Comparison of ENCODE assay signal across 15 cellular contexts in the genomic region with DNA sequence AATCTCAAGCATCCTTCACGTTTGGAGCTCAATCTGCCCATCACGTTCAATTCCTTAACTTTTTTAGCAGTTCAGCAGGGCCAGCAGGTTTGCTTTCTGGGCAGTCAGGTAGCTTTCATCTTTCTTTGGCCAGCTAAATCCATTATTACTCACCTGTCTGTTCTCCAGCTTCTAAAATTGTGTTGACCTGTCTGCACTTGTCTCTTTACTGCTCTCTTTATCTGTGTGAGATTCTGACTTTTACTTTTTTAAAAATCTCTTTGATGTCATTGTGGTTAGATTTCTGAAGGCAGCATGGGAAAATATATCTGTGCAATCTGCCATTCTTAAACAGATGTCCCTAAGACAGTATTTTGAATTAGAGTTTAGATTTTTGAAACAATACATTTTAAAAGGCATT. TPM values are rescaled to one million over a fixed set of nuclear protein-coding genes. Genes with fewer than 3 reads are reported as not detected.
A peak's percentile ranks its signal among the peaks of the same experiment; 100 is the strongest.
DNase-seq lines count a peak whose midpoint lies in the region; ATAC-seq lines count a peak whose summit lies in the region.
"Had no signal": no experiment of that assay in that cellular context is flagged by ENCODE, and none has a peak within 500 bp of the region (broad histone marks: within the 10 kb centered on the region; RNA-seq: fewer than 3 reads in every experiment).

No MANE protein-coding gene starts in this region.

- CTCF ChIA-PET in activated CD8-positive, alpha-beta memory T cell treated with anti-CD3 and anti-CD28 coated beads, Interleukin-2, amount 10 ng/mL, durations not matched to agents 7 days and 5 days (lab: Charles Lee): no interaction called here

- no peak overlapping the region for H3K4me3 ChIP-seq in Jurkat, Clone E6-1 (ENCODE audit: low read length)
- H3K4me3 ChIP-seq: GM23248 had no signal

- H3K27ac Mint-ChIP-seq in activated CD8-positive, alpha-beta memory T cell treated with anti-CD3 and anti-CD28 coated beads, Interleukin-2, amount 10 ng/mL, durations not matched to agents 7 days and 5 days: no peak overlapping the region
- H3K27ac Mint-ChIP-seq: CD14-positive monocyte; CD8-positive, alpha-beta T cell had no signal

- ATAC-seq in esophagus mucosa (peak; percentile 78), GM21360 (IDR thresholded peaks at IDR 0.05; ENCODE audit: unreplicated experiment) (no peak)
- no peak for ATAC-seq in activated CD8-positive, alpha-beta memory T cell treated with anti-CD3 and anti-CD28 coated beads, Interleukin-2, amount 10 ng/mL, durations not matched to agents 7 days and 5 days
- ATAC-seq: CD8-positive, alpha-beta T cell; HCT116 had no signal

- no peaks in the 10 kb centered on the region for H3K4me1 Mint-ChIP-seq in activated CD8-positive, alpha-beta memory T cell treated with anti-CD3 and anti-CD28 coated beads, Interleukin-2, amount 10 ng/mL, durations not matched to agents 7 days and 5 days
- H3K4me1 Mint-ChIP-seq: CD14-positive monocyte had no signal

- peak; percentile 20 for DNase-seq in Jurkat, Clone E6-1 (ENCODE audit: low read depth, low spot score)
- DNase-seq in SW480 (ENCODE audit: low spot score): peak; percentile 9
- DNase-seq in ecto neural progenitor cell (ENCODE audit: low spot score): no peak
- no peak for DNase-seq in activated CD8-positive, alpha-beta memory T cell treated with anti-CD3 and anti-CD28 coated beads, Interleukin-2, amount 10 ng/mL, durations not matched to agents 7 days and 5 days
- DNase-seq: CD8-positive, alpha-beta T cell; COR-L47; DMS153; GF-D8; GM23248 had no signal

- peaks cover 2% of the 10 kb centered on the region for H3K9me3 Mint-ChIP-seq in activated CD8-positive, alpha-beta memory T cell treated with anti-CD3 and anti-CD28 coated beads, Interleukin-2, amount 10 ng/mL, durations not matched to agents 7 days and 5 days (ENCODE audit: low read depth)
- H3K9me3 Mint-ChIP-seq: CD8-positive, alpha-beta T cell had no signal

- H3K27me3 Mint-ChIP-seq in activated CD8-positive, alpha-beta memory T cell treated with anti-CD3 and anti-CD28 coated beads, Interleukin-2, amount 10 ng/mL, durations not matched to agents 7 days and 5 days: no peaks in the 10 kb centered on the region

- H3K4me3 Mint-ChIP-seq in activated CD8-positive, alpha-beta memory T cell treated with anti-CD3 and anti-CD28 coated beads, Interleukin-2, amount 10 ng/mL, durations not matched to agents 7 days and 5 days: no peak overlapping the region
- H3K4me3 Mint-ChIP-seq: CD14-positive monocyte; CD8-positive, alpha-beta T cell had no signal

- no peaks in the 10 kb centered on the region for H3K36me3 Mint-ChIP-seq in activated CD8-positive, alpha-beta memory T cell treated with anti-CD3 and anti-CD28 coated beads, Interleukin-2, amount 10 ng/mL, durations not matched to agents 7 days and 5 days
- H3K36me3 Mint-ChIP-seq: CD14-positive monocyte; CD8-positive, alpha-beta T cell had no signal

RNA-seq across cellular contexts. Expression of gene CYYR1, which starts 24.9 kb away (rescaled TPM):
- not detected for polyA plus RNA-seq in Jurkat, Clone E6-1 (2012; ENCODE audit: insufficient read depth, insufficient read length)
- 4.6 TPM for total RNA-seq in esophagus mucosa
- not detected for total RNA-seq in activated CD8-positive, alpha-beta memory T cell treated with anti-CD3 and anti-CD28 coated beads, Interleukin-2, amount 10 ng/mL, durations not matched to agents 7 days and 5 days
- total RNA-seq: CD8-positive, alpha-beta T cell; GM23248; HT1080 had no signal
- polyA plus RNA-seq: BJ had no signal

Comparison
In these comparisons a context has a peak if more than half of its experiments do, and no peak if none do; other contexts are left out.
1. DNase-seq: peak in Jurkat, Clone E6-1 (single experiment) and SW480 (single experiment); none in ecto neural progenitor cell (single experiment) and activated CD8-positive, alpha-beta memory T cell treated with anti-CD3 and anti-CD28 coated beads, Interleukin-2, amount 10 ng/mL, durations not matched to agents 7 days and 5 days (single experiment).